In the genomic region with DNA sequence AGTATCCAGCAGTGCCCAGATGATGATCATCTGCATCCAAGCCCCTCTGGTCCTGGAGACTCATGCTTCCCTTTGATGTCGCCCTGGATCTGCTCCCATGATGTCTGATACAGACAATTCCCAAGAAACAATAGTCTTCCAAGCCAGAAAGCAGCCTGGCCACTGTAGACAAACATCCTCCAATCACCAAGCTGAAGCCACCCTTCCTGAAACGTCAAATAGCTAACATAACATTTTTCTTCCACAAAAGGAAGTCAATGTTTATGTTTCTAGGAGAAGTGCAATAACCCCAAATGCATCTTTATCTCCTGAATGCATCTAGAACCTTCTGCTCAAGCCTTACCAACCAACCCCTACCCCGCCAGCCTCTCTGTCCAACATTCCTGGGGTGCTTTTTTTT, we compare ENCODE assay signal across 15 cellular contexts. TPM values are rescaled to one million over a fixed set of nuclear protein-coding genes. Genes with fewer than 3 reads are reported as not detected.
DNase-seq lines count a peak whose midpoint lies in the region; ATAC-seq and TF ChIP-seq lines count a peak whose summit lies in the region.
"Had no signal": no experiment of that assay in that cellular context is flagged by ENCODE, and none has a peak within 500 bp of the region (broad histone marks: within the 10 kb centered on the region; RNA-seq: fewer than 3 reads in every experiment).

No MANE protein-coding gene starts in this region.

- no peak for TF ChIP-seq CTCF in RWPE1 (conservative IDR thresholded peaks at IDR 0.05; ENCODE audit: low read depth)

- H3K9me3 ChIP-seq in right cardiac atrium (ENCODE audit: control insufficient read depth, low read length) = no peaks in the 10 kb centered on the region

- no peak for ATAC-seq in activated CD4-positive, alpha-beta T cell treated with anti-CD3 and anti-CD28 coated beads for 36 hours
- ATAC-seq in right cardiac atrium = peak; percentile 67 to 92
- ATAC-seq in stimulated activated effector memory CD8-positive, alpha-beta T cell treated with anti-CD3 and anti-CD28 coated beads, Interleukin-12 subunit alpha, Interleukin-12 subunit beta, amount 100 ng/mL, for 72 hours = no peak
- no peak for ATAC-seq in GM19324 (IDR thresholded peaks at IDR 0.05; ENCODE audit: low FRiP score, unreplicated experiment)

- no peaks in the 10 kb centered on the region for H3K27me3 ChIP-seq in right cardiac atrium (ENCODE audit: control insufficient read depth, insufficient read depth)

- no peak for DNase-seq in activated CD4-positive, alpha-beta T cell treated with anti-CD3 and anti-CD28 coated beads for 36 hours
- no peak for DNase-seq in activated CD4-positive, alpha-beta T cell treated with anti-CD3 and anti-CD28 coated beads for 4 hours
- no peak for DNase-seq in activated CD4-positive, alpha-beta memory T cell treated with anti-CD3 and anti-CD28 coated beads, Interleukin-2, amount 10 ng/mL, durations not matched to agents 7 days and 5 days
- peak in 1 of 3 donors; percentile 12 for DNase-seq in right cardiac atrium
- no peak for DNase-seq in stimulated activated effector memory CD8-positive, alpha-beta T cell treated with anti-CD3 and anti-CD28 coated beads, Interleukin-12 subunit alpha, Interleukin-12 subunit beta, amount 100 ng/mL, for 72 hours (ENCODE audit: low spot score in 2 of 2)
- DNase-seq in G401 (ENCODE audit: low spot score) = no peak
- no peak for DNase-seq in RWPE1 (ENCODE audit: low spot score)
- DNase-seq: EL, foreskin melanocyte, NCI-H187, T1000 had no signal

- peak overlapping the region; percentile 96 for H3K27ac Mint-ChIP-seq in activated CD4-positive, alpha-beta T cell treated with anti-CD3 and anti-CD28 coated beads for 36 hours
- peak overlapping the region; percentile 89 for H3K27ac Mint-ChIP-seq in activated CD4-positive, alpha-beta memory T cell treated with anti-CD3 and anti-CD28 coated beads, Interleukin-2, amount 10 ng/mL, durations not matched to agents 7 days and 5 days
- H3K27ac Mint-ChIP-seq in stimulated activated effector memory CD8-positive, alpha-beta T cell treated with anti-CD3 and anti-CD28 coated beads, Interleukin-12 subunit alpha, Interleukin-12 subunit beta, amount 100 ng/mL, for 72 hours = peak overlapping the region; percentile 91

- peaks cover 3% of the 10 kb centered on the region for H3K36me3 Mint-ChIP-seq in activated CD4-positive, alpha-beta T cell treated with anti-CD3 and anti-CD28 coated beads for 36 hours (ENCODE audit: low read depth)
- H3K36me3 Mint-ChIP-seq in activated CD4-positive, alpha-beta memory T cell treated with anti-CD3 and anti-CD28 coated beads, Interleukin-2, amount 10 ng/mL, durations not matched to agents 7 days and 5 days (ENCODE audit: low read depth) = peaks cover 12% of the 10 kb centered on the region
- no peaks in the 10 kb centered on the region for H3K36me3 Mint-ChIP-seq in stimulated activated effector memory CD8-positive, alpha-beta T cell treated with anti-CD3 and anti-CD28 coated beads, Interleukin-12 subunit alpha, Interleukin-12 subunit beta, amount 100 ng/mL, for 72 hours

- H3K4me1 ChIP-seq in right cardiac atrium (ENCODE audit: control insufficient read depth, insufficient read depth, low read length) = no peaks in the 10 kb centered on the region

- POLR2A ChIA-PET in activated CD4-positive, alpha-beta T cell treated with anti-CD3 and anti-CD28 coated beads for 36 hours (lab: Charles Lee) = interaction anchor here (1.0 to 2.5 kb wide), 2 partner anchors 22 to 31 kb away, joined by 5 to 21 read pairs; partner anchors contain the start of genes DDX28 and DUS2
- POLR2A ChIA-PET in activated CD4-positive, alpha-beta memory T cell treated with anti-CD3 and anti-CD28 coated beads, Interleukin-2, amount 10 ng/mL, durations not matched to agents 7 days and 5 days (lab: Charles Lee) = interaction anchor here (0.9 to 4.0 kb wide), 3 partner anchors 22 to 84 kb away, joined by 3 to 36 read pairs (median 15); partner anchors contain the start of genes DDX28, DUS2, NFATC3 and SLC12A4
- POLR2A ChIA-PET in RWPE1 (lab: Yijun Ruan, JAX; ENCODE audit: low non-redundant PET) = no interaction called here

- WGBS in right cardiac atrium = 49% methylated on average over 3 of the region's 3 CpGs

- H3K9me3 Mint-ChIP-seq in activated CD4-positive, alpha-beta T cell treated with anti-CD3 and anti-CD28 coated beads for 36 hours (ENCODE audit: low read depth) = no peaks in the 10 kb centered on the region
- H3K9me3 Mint-ChIP-seq in activated CD4-positive, alpha-beta memory T cell treated with anti-CD3 and anti-CD28 coated beads, Interleukin-2, amount 10 ng/mL, durations not matched to agents 7 days and 5 days = peaks cover 9% of the 10 kb centered on the region
- H3K9me3 Mint-ChIP-seq in stimulated activated effector memory CD8-positive, alpha-beta T cell treated with anti-CD3 and anti-CD28 coated beads, Interleukin-12 subunit alpha, Interleukin-12 subunit beta, amount 100 ng/mL, for 72 hours = no peaks in the 10 kb centered on the region

- H3K4me3 ChIP-seq in right cardiac atrium (ENCODE audit: low read length) = no peak overlapping the region

- CTCF ChIA-PET in activated CD4-positive, alpha-beta T cell treated with anti-CD3 and anti-CD28 coated beads for 36 hours (lab: Charles Lee) = interaction anchor here (0.6 to 1.2 kb wide), 4 partner anchors 21 to 221 kb away, joined by 3 to 5 read pairs (median 3); no protein-coding TSS in a partner anchor
- CTCF ChIA-PET in activated CD4-positive, alpha-beta memory T cell treated with anti-CD3 and anti-CD28 coated beads, Interleukin-2, amount 10 ng/mL, durations not matched to agents 7 days and 5 days (lab: Charles Lee) = interaction anchor here (1.4 to 3.5 kb wide), 4 partner anchors 22 to 84 kb away, joined by 3 to 16 read pairs (median 4); partner anchors contain the start of genes DDX28, DUS2 and NFATC3
- CTCF ChIA-PET in RWPE1 (lab: Yijun Ruan, JAX) = no interaction called here

- in situ Hi-C loops in G401 (cut with HindIII; ENCODE audit: low sequenced_read_pairs) = no loop called here

- H3K27ac ChIP-seq in right cardiac atrium (ENCODE audit: low read length) (peak overlapping the region; percentile 47), RWPE1 (no peak overlapping the region)

- intact Hi-C loops in activated CD4-positive, alpha-beta T cell treated with anti-CD3 and anti-CD28 coated beads for 36 hours (cut with DNase I, micrococcal nuclease) = no loop called here
- intact Hi-C loops in right cardiac atrium (cut with DNase I) = no loop called here

- no peak overlapping the region for H3K4me3 Mint-ChIP-seq in activated CD4-positive, alpha-beta T cell treated with anti-CD3 and anti-CD28 coated beads for 36 hours
- H3K4me3 Mint-ChIP-seq in activated CD4-positive, alpha-beta memory T cell treated with anti-CD3 and anti-CD28 coated beads, Interleukin-2, amount 10 ng/mL, durations not matched to agents 7 days and 5 days = peak overlapping the region; percentile 69
- H3K4me3 Mint-ChIP-seq in stimulated activated effector memory CD8-positive, alpha-beta T cell treated with anti-CD3 and anti-CD28 coated beads, Interleukin-12 subunit alpha, Interleukin-12 subunit beta, amount 100 ng/mL, for 72 hours = peak overlapping the region; percentile 69

- H3K27me3 Mint-ChIP-seq in activated CD4-positive, alpha-beta T cell treated with anti-CD3 and anti-CD28 coated beads for 36 hours = no peaks in the 10 kb centered on the region
- H3K27me3 Mint-ChIP-seq in activated CD4-positive, alpha-beta memory T cell treated with anti-CD3 and anti-CD28 coated beads, Interleukin-2, amount 10 ng/mL, durations not matched to agents 7 days and 5 days = no peaks in the 10 kb centered on the region

- peaks cover 49% of the 10 kb centered on the region for H3K4me1 Mint-ChIP-seq in activated CD4-positive, alpha-beta T cell treated with anti-CD3 and anti-CD28 coated beads for 36 hours
- peaks cover 48% of the 10 kb centered on the region for H3K4me1 Mint-ChIP-seq in activated CD4-positive, alpha-beta memory T cell treated with anti-CD3 and anti-CD28 coated beads, Interleukin-2, amount 10 ng/mL, durations not matched to agents 7 days and 5 days
- peaks cover 35% of the 10 kb centered on the region for H3K4me1 Mint-ChIP-seq in stimulated activated effector memory CD8-positive, alpha-beta T cell treated with anti-CD3 and anti-CD28 coated beads, Interleukin-12 subunit alpha, Interleukin-12 subunit beta, amount 100 ng/mL, for 72 hours

RNA-seq across cellular contexts. Expression of gene DPEP2, which starts 1.2 kb away (rescaled TPM):
- total RNA-seq in activated CD4-positive, alpha-beta T cell treated with anti-CD3 and anti-CD28 coated beads for 36 hours = 1 to 10 TPM; 3.2 to 3.8 TPM
- total RNA-seq in activated CD4-positive, alpha-beta memory T cell treated with anti-CD3 and anti-CD28 coated beads, Interleukin-2, amount 10 ng/mL, durations not matched to agents 7 days and 5 days = 10 to 100 TPM; 17.5 to 18.1 TPM
- total RNA-seq in right cardiac atrium = 1 to 10 TPM; 1.2 to 2.7 (median 1.8) TPM
- polyA plus RNA-seq in right cardiac atrium = 1.5 TPM
- total RNA-seq in G401 (2014; rRNA removed; shearing (Covaris generic)) = 0.31 TPM in 1 of 2 replicates, not detected in the other
- total RNA-seq: A172 had no signal

RNA-seq across cellular contexts. Expression of gene DPEP2NB, which starts 15.3 kb away (rescaled TPM):
- not detected for total RNA-seq in activated CD4-positive, alpha-beta T cell treated with anti-CD3 and anti-CD28 coated beads for 36 hours
- not detected for total RNA-seq in activated CD4-positive, alpha-beta memory T cell treated with anti-CD3 and anti-CD28 coated beads, Interleukin-2, amount 10 ng/mL, durations not matched to agents 7 days and 5 days
- total RNA-seq in right cardiac atrium = not detected
- polyA plus RNA-seq in right cardiac atrium = not detected
- total RNA-seq in G401 (2014; rRNA removed; shearing (Covaris generic)) = not detected in 2 replicates
- total RNA-seq: A172, cerebellum, lower leg skin had no signal

RNA-seq across cellular contexts. Expression of gene DPEP3, which starts 20.2 kb away (rescaled TPM):
- under 1 TPM in 1 of 2 experiments, not detected in 1; 0.11 TPM for total RNA-seq in activated CD4-positive, alpha-beta T cell treated with anti-CD3 and anti-CD28 coated beads for 36 hours
- under 1 TPM in 1 of 2 experiments, not detected in 1; 0.20 TPM for total RNA-seq in activated CD4-positive, alpha-beta memory T cell treated with anti-CD3 and anti-CD28 coated beads, Interleukin-2, amount 10 ng/mL, durations not matched to agents 7 days and 5 days
- not detected for total RNA-seq in right cardiac atrium
- not detected for polyA plus RNA-seq in right cardiac atrium
- not detected in 2 replicates for total RNA-seq in G401 (2014; rRNA removed; shearing (Covaris generic))
- total RNA-seq: A172, cerebellum had no signal

RNA-seq across cellular contexts. Expression of gene DDX28, which starts 22.6 kb away (rescaled TPM):
- 10 to 100 TPM; 13.7 to 17.1 TPM for total RNA-seq in activated CD4-positive, alpha-beta T cell treated with anti-CD3 and anti-CD28 coated beads for 36 hours
- total RNA-seq in activated CD4-positive, alpha-beta memory T cell treated with anti-CD3 and anti-CD28 coated beads, Interleukin-2, amount 10 ng/mL, durations not matched to agents 7 days and 5 days = 10 to 100 TPM; 11.6 to 12.3 TPM
- total RNA-seq in right cardiac atrium = 1 to 10 TPM; 6.7 to 7.8 (median 7.4) TPM
- 8.4 TPM for polyA plus RNA-seq in right cardiac atrium
- total RNA-seq in G401 (2014; rRNA removed; shearing (Covaris generic)) = 49.0 and 63.4 TPM in 2 replicates

RNA-seq across cellular contexts. Expression of gene DUS2, which starts 22.6 kb away (rescaled TPM):
- total RNA-seq in activated CD4-positive, alpha-beta T cell treated with anti-CD3 and anti-CD28 coated beads for 36 hours = 10 to 100 TPM; 29.5 to 33.1 TPM
- 10 to 100 TPM; 23.8 to 24.4 TPM for total RNA-seq in activated CD4-positive, alpha-beta memory T cell treated with anti-CD3 and anti-CD28 coated beads, Interleukin-2, amount 10 ng/mL, durations not matched to agents 7 days and 5 days
- 1 to 10 TPM; 5.1 to 9.5 (median 6.8) TPM for total RNA-seq in right cardiac atrium
- 4.3 TPM for polyA plus RNA-seq in right cardiac atrium
- 17.0 and 19.3 TPM in 2 replicates for total RNA-seq in G401 (2014; rRNA removed; shearing (Covaris generic))

Comparison
In these comparisons a context has a peak if more than half of its experiments do, and no peak if none do; other contexts are left out.
1. ATAC-seq: peak in right cardiac atrium (2 of 2); none in activated CD4-positive, alpha-beta T cell treated with anti-CD3 and anti-CD28 coated beads for 36 hours (single experiment), stimulated activated effector memory CD8-positive, alpha-beta T cell treated with anti-CD3 and anti-CD28 coated beads, Interleukin-12 subunit alpha, Interleukin-12 subunit beta, amount 100 ng/mL, for 72 hours (single experiment) and GM19324 (single experiment).
2. Peak in every context shown above with its lines, with median percentiles within 50 percentile points of each other: H3K27ac Mint-ChIP-seq.